1 cellular context compared by ENCODE assay signal in genomic region chr17:48944519-48945260, GRCh38.
A peak's percentile ranks its signal among the peaks of the same experiment; 100 is the strongest.
TF ChIP-seq lines count a peak whose summit lies in the region.

SNF8 (minus strand) TSS chr17:48944842; CDS start chr17:48944734, 108 bp downstream.

TF ChIP-seq in GM12878, 131 proteins besides CTCF, POLR2A, EP300 and RAD21 (continued from another document and continues in another):
- TF ChIP-seq PRDM15 (CRISPR knock-in tag; IDR thresholded peaks at IDR 0.05), result no peak
- no peak for TF ChIP-seq FOXM1 (IDR thresholded peaks at IDR 0.05; ENCODE audit: low read depth, low read length)
- TF ChIP-seq E4F1 (IDR thresholded peaks at IDR 0.05; ENCODE audit: borderline replicate concordance, partially characterized antibody), result no peak
- peak; percentile 54 for TF ChIP-seq SIX5 (IDR thresholded peaks at IDR 0.05; ENCODE audit: low read depth, low read length, severe bottlenecking)
- no peak for TF ChIP-seq JUND (IDR thresholded peaks at IDR 0.05; ENCODE audit: low read depth, low read length)
- peak; percentile 78 for TF ChIP-seq HCFC1 (IDR thresholded peaks at IDR 0.05; ENCODE audit: low read length)
- TF ChIP-seq KDM1A (IDR thresholded peaks at IDR 0.05; ENCODE audit: borderline replicate concordance), result no peak
- no peak for TF ChIP-seq ESRRA (IDR thresholded peaks at IDR 0.05; ENCODE audit: low read length)
- peak; percentile 83 for TF ChIP-seq CBFB (IDR thresholded peaks at IDR 0.05; ENCODE audit: low read depth)
- no peak for TF ChIP-seq BCLAF1 (IDR thresholded peaks at IDR 0.05)
- no peak for TF ChIP-seq CHD1 (IDR thresholded peaks at IDR 0.05; ENCODE audit: low read depth, low read length)
- no peak for TF ChIP-seq IRF4 (IDR thresholded peaks at IDR 0.05; ENCODE audit: low read depth, low read length)
- TF ChIP-seq BRCA1 (IDR thresholded peaks at IDR 0.05; ENCODE audit: low read depth, low read length), result 0 out of 2 replicates have a peak, but pooled peaks have one; percentile 18
- TF ChIP-seq JUNB (IDR thresholded peaks at IDR 0.05), result no peak
- TF ChIP-seq WRNIP1 (IDR thresholded peaks at IDR 0.05; ENCODE audit: borderline replicate concordance, low read depth, low read length), result no peak
- TF ChIP-seq CEBPZ (IDR thresholded peaks at IDR 0.05; ENCODE audit: low read depth, low read length), result no peak
- TF ChIP-seq POU2F2 (IDR thresholded peaks at IDR 0.05; ENCODE audit: borderline replicate concordance, low read depth, low read length), result 0 out of 3 replicates have a peak, but pooled peaks have one; percentile 48
- TF ChIP-seq, protein P1, sequence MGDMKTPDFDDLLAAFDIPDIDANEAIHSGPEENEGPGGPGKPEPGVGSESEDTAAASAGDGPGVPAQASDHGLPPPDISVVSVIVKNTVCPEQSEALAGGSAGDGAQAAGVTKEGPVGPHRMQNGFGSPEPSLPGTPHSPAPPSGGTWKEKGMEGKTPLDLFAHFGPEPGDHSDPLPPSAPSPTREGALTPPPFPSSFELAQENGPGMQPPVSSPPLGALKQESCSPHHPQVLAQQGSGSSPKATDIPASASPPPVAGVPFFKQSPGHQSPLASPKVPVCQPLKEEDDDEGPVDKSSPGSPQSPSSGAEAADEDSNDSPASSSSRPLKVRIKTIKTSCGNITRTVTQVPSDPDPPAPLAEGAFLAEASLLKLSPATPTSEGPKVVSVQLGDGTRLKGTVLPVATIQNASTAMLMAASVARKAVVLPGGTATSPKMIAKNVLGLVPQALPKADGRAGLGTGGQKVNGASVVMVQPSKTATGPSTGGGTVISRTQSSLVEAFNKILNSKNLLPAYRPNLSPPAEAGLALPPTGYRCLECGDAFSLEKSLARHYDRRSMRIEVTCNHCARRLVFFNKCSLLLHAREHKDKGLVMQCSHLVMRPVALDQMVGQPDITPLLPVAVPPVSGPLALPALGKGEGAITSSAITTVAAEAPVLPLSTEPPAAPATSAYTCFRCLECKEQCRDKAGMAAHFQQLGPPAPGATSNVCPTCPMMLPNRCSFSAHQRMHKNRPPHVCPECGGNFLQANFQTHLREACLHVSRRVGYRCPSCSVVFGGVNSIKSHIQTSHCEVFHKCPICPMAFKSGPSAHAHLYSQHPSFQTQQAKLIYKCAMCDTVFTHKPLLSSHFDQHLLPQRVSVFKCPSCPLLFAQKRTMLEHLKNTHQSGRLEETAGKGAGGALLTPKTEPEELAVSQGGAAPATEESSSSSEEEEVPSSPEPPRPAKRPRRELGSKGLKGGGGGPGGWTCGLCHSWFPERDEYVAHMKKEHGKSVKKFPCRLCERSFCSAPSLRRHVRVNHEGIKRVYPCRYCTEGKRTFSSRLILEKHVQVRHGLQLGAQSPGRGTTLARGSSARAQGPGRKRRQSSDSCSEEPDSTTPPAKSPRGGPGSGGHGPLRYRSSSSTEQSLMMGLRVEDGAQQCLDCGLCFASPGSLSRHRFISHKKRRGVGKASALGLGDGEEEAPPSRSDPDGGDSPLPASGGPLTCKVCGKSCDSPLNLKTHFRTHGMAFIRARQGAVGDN (IDR thresholded peaks at IDR 0.05), result peak; percentile 86; the same call in 1 of the 2 replicates
- peak; percentile 24; the same call in 1 of the 2 replicates for TF ChIP-seq SPI1 (IDR thresholded peaks at IDR 0.05; ENCODE audit: borderline replicate concordance, insufficient read depth, low read depth, low read length)
- no peak for TF ChIP-seq PAX8 (IDR thresholded peaks at IDR 0.05)
- TF ChIP-seq NFYA (IDR thresholded peaks at IDR 0.05; ENCODE audit: borderline replicate concordance, low read depth, low read length), result no peak
- TF ChIP-seq ASH2L (IDR thresholded peaks at IDR 0.05; ENCODE audit: borderline replicate concordance, low read depth), result no peak
- peak; percentile 99 for TF ChIP-seq CREM (IDR thresholded peaks at IDR 0.05; ENCODE audit: low read depth)
- TF ChIP-seq SMAD1 (IDR thresholded peaks at IDR 0.05; ENCODE audit: low read depth, partially characterized antibody), result no peak
- TF ChIP-seq, protein P2, sequence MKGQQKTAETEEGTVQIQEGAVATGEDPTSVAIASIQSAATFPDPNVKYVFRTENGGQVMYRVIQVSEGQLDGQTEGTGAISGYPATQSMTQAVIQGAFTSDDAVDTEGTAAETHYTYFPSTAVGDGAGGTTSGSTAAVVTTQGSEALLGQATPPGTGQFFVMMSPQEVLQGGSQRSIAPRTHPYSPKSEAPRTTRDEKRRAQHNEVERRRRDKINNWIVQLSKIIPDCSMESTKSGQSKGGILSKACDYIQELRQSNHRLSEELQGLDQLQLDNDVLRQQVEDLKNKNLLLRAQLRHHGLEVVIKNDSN (IDR thresholded peaks at IDR 0.05; ENCODE audit: borderline replicate concordance, extremely low read length, insufficient read depth, low read depth, low read length), result no peak
- TF ChIP-seq EZH2 (IDR thresholded peaks at IDR 0.05; ENCODE audit: borderline replicate concordance, control insufficient read depth, low read depth, low read length), result no peak
- 0 out of 2 replicates have a peak, but pooled peaks have one; percentile 27 for TF ChIP-seq NR2C1 (IDR thresholded peaks at IDR 0.05)
- peak in 1 of 2 experiments; percentile 52; a peak in 1 of 3 replicates for TF ChIP-seq EGR1 (IDR thresholded peaks at IDR 0.05; ENCODE audit: borderline replicate concordance in 1 of 2, low read depth in 2 of 2, low read length in 2 of 2)
- no peak for TF ChIP-seq ZNF384 (IDR thresholded peaks at IDR 0.05; ENCODE audit: borderline replicate concordance, low read depth, low read length)
- TF ChIP-seq BHLHE40 (IDR thresholded peaks at IDR 0.05; ENCODE audit: borderline replicate concordance in 1 of 2, low read depth in 2 of 2, low read length in 1 of 2), result peak; percentile 71 to 85; a peak in 3 of 4 replicates
- no peak for TF ChIP-seq MTA3 (IDR thresholded peaks at IDR 0.05; ENCODE audit: borderline replicate concordance, low read length)
- TF ChIP-seq RFX5 (IDR thresholded peaks at IDR 0.05; ENCODE audit: low read depth, low read length), result peak; percentile 42; the same call in 1 of the 2 replicates
- no peak for TF ChIP-seq TCF7 (IDR thresholded peaks at IDR 0.05; ENCODE audit: borderline replicate concordance)
- peak; percentile 72; the same call in 1 of the 2 replicates for TF ChIP-seq YY1 (IDR thresholded peaks at IDR 0.05; ENCODE audit: low read depth, low read length)
- TF ChIP-seq RB1 (IDR thresholded peaks at IDR 0.05; ENCODE audit: borderline replicate concordance), result no peak
- TF ChIP-seq NRF1 (conservative IDR thresholded peaks at IDR 0.05; ENCODE audit: low read depth, low read length), result no peak
- peak; percentile 93 for TF ChIP-seq POLR2AphosphoS5 (IDR thresholded peaks at IDR 0.05; ENCODE audit: low read length)
- no peak for TF ChIP-seq CEBPB (IDR thresholded peaks at IDR 0.05; ENCODE audit: borderline replicate concordance in 1 of 2, low read depth in 2 of 2, low read length in 2 of 2)
- TF ChIP-seq, protein P3, sequence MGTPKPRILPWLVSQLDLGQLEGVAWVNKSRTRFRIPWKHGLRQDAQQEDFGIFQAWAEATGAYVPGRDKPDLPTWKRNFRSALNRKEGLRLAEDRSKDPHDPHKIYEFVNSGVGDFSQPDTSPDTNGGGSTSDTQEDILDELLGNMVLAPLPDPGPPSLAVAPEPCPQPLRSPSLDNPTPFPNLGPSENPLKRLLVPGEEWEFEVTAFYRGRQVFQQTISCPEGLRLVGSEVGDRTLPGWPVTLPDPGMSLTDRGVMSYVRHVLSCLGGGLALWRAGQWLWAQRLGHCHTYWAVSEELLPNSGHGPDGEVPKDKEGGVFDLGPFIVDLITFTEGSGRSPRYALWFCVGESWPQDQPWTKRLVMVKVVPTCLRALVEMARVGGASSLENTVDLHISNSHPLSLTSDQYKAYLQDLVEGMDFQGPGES (IDR thresholded peaks at IDR 0.05), result no peak
- TF ChIP-seq HDGF (IDR thresholded peaks at IDR 0.05), result no peak
- TF ChIP-seq GATAD2B (conservative IDR thresholded peaks at IDR 0.05; ENCODE audit: low read depth), result peak; percentile 90
- peak; percentile 98 for TF ChIP-seq CREB1 (IDR thresholded peaks at IDR 0.05; ENCODE audit: low read depth)
- TF ChIP-seq STAT1 (conservative IDR thresholded peaks at IDR 0.05), result peak; percentile 37
